16 cellular contexts compared by ENCODE assay signal in the genomic region with DNA sequence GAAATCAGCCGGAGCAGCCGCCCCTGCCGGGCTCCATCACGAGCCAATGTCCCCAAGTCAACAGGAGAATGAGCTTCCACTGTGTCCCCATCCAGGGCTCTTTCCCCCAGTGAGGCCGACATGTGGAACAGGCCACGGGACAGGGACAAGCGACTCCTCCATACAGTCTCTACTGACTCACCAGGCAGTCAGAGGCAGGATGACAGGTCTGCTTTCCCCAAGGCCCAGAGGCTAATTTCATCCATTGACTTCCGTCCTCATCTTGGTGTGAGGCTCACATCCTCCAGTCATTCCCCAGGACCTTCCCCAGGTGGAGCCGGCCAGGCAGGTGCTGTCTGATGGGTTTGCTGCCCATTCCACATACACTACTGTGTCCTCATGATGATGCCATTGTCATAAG. TPM values are rescaled to one million over a fixed set of nuclear protein-coding genes. Genes with fewer than 3 reads are reported as not detected.
"Had no signal": no experiment of that assay in that cellular context is flagged by ENCODE, and none has a peak within 500 bp of the region (broad histone marks: within the 10 kb centered on the region; RNA-seq: fewer than 3 reads in every experiment).

No MANE protein-coding gene starts in this region.

- DNase-seq: activated CD4-positive, CD25-positive, alpha-beta regulatory T cell treated with anti-CD3 and anti-CD28 coated beads, Interleukin-2, amount 50 U/mL, for 72 hours; activated naive CD8-positive, alpha-beta T cell treated with anti-CD3 and anti-CD28 coated beads for 36 hours; effector memory CD4-positive, alpha-beta T cell; mesendoderm; stimulated activated CD4-positive, alpha-beta T cell treated with anti-CD3 and anti-CD28 coated beads, Interleukin-4, amount 100 ng/mL, for 24 hours; stimulated activated naive CD8-positive, alpha-beta T cell treated with anti-CD3 and anti-CD28 coated beads, Interleukin-15, Interleukin-2, amounts not matched to agents 100 U/mL and 50 U/mL, for 24 hours; transverse colon had no signal

- H3K27ac ChIP-seq: right atrium auricular region, transverse colon had no signal

- H3K9me3 ChIP-seq: right atrium auricular region, transverse colon had no signal

- H3K36me3 ChIP-seq: right atrium auricular region, transverse colon had no signal

- FAIRE-seq: islet of Langerhans, small intestine had no signal

- H3K4me1 ChIP-seq: right atrium auricular region had no signal

- H3K27me3 ChIP-seq: right atrium auricular region had no signal

- ATAC-seq: left lobe of liver; natural killer cell treated with Interleukin-12 subunit alpha and Interleukin-12 subunit beta and Interleukin-15 and Interleukin-18, amount 100 ng/mL, for 72 hours; stimulated activated naive CD8-positive, alpha-beta T cell treated with anti-CD3 and anti-CD28 coated beads, Interleukin-15, Interleukin-2, amounts not matched to agents 100 U/mL and 50 U/mL, for 24 hours had no signal

- H3K4me3 ChIP-seq: right atrium auricular region, transverse colon had no signal

RNA-seq across cellular contexts. Expression of a gene that starts 3.5 kb away (rescaled TPM):
- total RNA-seq: activated CD8-positive, alpha-beta memory T cell treated with anti-CD3 and anti-CD28 coated beads for 36 hours; activated naive CD8-positive, alpha-beta T cell treated with anti-CD3 and anti-CD28 coated beads for 36 hours; activated T-helper 1 cell treated with anti-CD3 and anti-CD28 coated beads, Interleukin-12 subunit alpha, Interleukin-12 subunit beta, Interleukin-2, Interleukin-4 antibody, amounts not matched to agents 30 ng/mL and 10 ng/mL and 1 ng/mL, durations not matched to agents 14 hours and 24 hours and 36 hours; natural killer cell treated with Interleukin-12 subunit alpha and Interleukin-12 subunit beta and Interleukin-15 and Interleukin-18, amount 100 ng/mL, for 72 hours; right atrium auricular region had no signal

RNA-seq across cellular contexts. Expression of a gene that starts 37.5 kb away (rescaled TPM):
- total RNA-seq: activated CD8-positive, alpha-beta memory T cell treated with anti-CD3 and anti-CD28 coated beads for 36 hours; activated naive CD8-positive, alpha-beta T cell treated with anti-CD3 and anti-CD28 coated beads for 36 hours; activated T-helper 1 cell treated with anti-CD3 and anti-CD28 coated beads, Interleukin-12 subunit alpha, Interleukin-12 subunit beta, Interleukin-2, Interleukin-4 antibody, amounts not matched to agents 30 ng/mL and 10 ng/mL and 1 ng/mL, durations not matched to agents 14 hours and 24 hours and 36 hours; natural killer cell treated with Interleukin-12 subunit alpha and Interleukin-12 subunit beta and Interleukin-15 and Interleukin-18, amount 100 ng/mL, for 72 hours; progenitor cell of endocrine pancreas; right atrium auricular region had no signal

RNA-seq across cellular contexts. Expression of a gene that starts 50.4 kb away (rescaled TPM):
- total RNA-seq: activated CD8-positive, alpha-beta memory T cell treated with anti-CD3 and anti-CD28 coated beads for 36 hours; activated naive CD8-positive, alpha-beta T cell treated with anti-CD3 and anti-CD28 coated beads for 36 hours; activated T-helper 1 cell treated with anti-CD3 and anti-CD28 coated beads, Interleukin-12 subunit alpha, Interleukin-12 subunit beta, Interleukin-2, Interleukin-4 antibody, amounts not matched to agents 30 ng/mL and 10 ng/mL and 1 ng/mL, durations not matched to agents 14 hours and 24 hours and 36 hours; natural killer cell treated with Interleukin-12 subunit alpha and Interleukin-12 subunit beta and Interleukin-15 and Interleukin-18, amount 100 ng/mL, for 72 hours; omental fat pad; progenitor cell of endocrine pancreas; right atrium auricular region had no signal
